Comparison of ENCODE assay signal across 8 cellular contexts in genomic region chr4:76689079-76689817, GRCh38.
DNase-seq lines count a peak whose midpoint lies in the region; ATAC-seq lines count a peak whose summit lies in the region.

No MANE protein-coding gene starts in this region.

- DNase-seq in NCI-H1436 (lab: John Stamatoyannopoulos, UW) (peak; percentile 38), NCI-H1436 treated with DMSO at 0.1 percent for 48 hours (lab: John Stamatoyannopoulos, UW) (no peak), RPMI7951 (ENCODE audit: low read depth) (peak; percentile 51), cerebellum (ENCODE audit: low spot score) (peak; percentile 65), left lobe of liver (ENCODE audit: low spot score) (peak; percentile 62)
- peak; percentile 5 to 8 for DNase-seq in stimulated activated CD8-positive, alpha-beta memory T cell treated with anti-CD3 and anti-CD28 coated beads, Interleukin-2, amount 100 ng/mL, for 48 hours (ENCODE audit: low read depth in 2 of 2)

- ATAC-seq in HG02798 (IDR thresholded peaks at IDR 0.05; ENCODE audit: poor library complexity, unreplicated experiment) (peak; percentile 73), left lobe of liver (peak; percentile 74), HG03520 (IDR thresholded peaks at IDR 0.05; ENCODE audit: unreplicated experiment) (no peak)
